In the genomic region with DNA sequence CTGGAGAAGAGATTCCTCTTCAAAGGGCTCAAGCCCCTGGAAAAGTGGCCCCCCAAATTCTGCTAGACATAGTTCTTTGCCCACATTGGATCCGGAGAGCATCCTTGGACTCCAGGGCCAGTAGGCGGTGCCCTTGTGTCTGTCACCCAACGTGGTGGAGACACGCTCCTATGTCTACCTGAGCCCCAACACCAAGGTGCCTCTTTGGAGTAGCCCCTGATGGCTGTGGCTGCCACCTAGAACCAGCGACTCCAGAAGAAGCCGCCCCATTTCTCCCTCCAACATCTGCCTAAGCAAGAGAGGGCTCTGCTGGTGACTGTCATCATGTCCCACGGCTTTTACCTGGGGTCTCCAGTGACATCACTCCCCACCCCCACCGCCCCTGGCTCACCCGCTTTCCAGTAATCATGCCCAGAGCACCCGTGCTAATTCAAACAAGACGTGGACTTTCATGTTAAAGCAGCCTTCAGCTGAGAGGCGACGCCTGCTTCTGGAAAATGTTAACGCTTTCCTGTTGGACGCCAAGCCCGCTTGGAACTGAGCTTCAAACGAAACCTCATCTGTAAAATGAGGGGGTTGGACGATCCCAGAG, we compare ENCODE assay signal across 17 cellular contexts.
"Had no signal": no experiment of that assay in that cellular context is flagged by ENCODE, and none has a peak within 500 bp of the region (broad histone marks: within the 10 kb centered on the region; RNA-seq: fewer than 3 reads in every experiment).

No MANE protein-coding gene starts in this region.

- H3K9me3 ChIP-seq: gastroesophageal sphincter, neutrophil, suprapubic skin, thyroid gland had no signal

- DNase-seq: effector memory CD4-positive, alpha-beta T cell; glutamatergic neuron; left colon; left ventricle myocardium superior; mesendoderm; naive thymus-derived CD8-positive, alpha-beta T cell; posterior cingulate gyrus; small intestine; stimulated activated CD4-positive, alpha-beta T cell treated with anti-CD3 and anti-CD28 coated beads, Interleukin-2, amount 100 ng/mL, for 48 hours; stimulated activated naive CD8-positive, alpha-beta T cell treated with anti-CD3 and anti-CD28 coated beads, Interleukin-15, Interleukin-2, amounts not matched to agents 100 U/mL and 50 U/mL, for 24 hours; thyroid gland had no signal

- H3K4me1 ChIP-seq: gastroesophageal sphincter, suprapubic skin, thyroid gland had no signal

- H3K4me1 Mint-ChIP-seq: stimulated activated effector memory CD8-positive, alpha-beta T cell treated with anti-CD3 and anti-CD28 coated beads, Interleukin-12 subunit alpha, Interleukin-12 subunit beta, amount 100 ng/mL, for 72 hours had no signal

- H3K27ac ChIP-seq: gastroesophageal sphincter, neutrophil, suprapubic skin, thyroid gland had no signal

- H3K27ac Mint-ChIP-seq: naive thymus-derived CD8-positive, alpha-beta T cell; stimulated activated effector memory CD8-positive, alpha-beta T cell treated with anti-CD3 and anti-CD28 coated beads, Interleukin-12 subunit alpha, Interleukin-12 subunit beta, amount 100 ng/mL, for 72 hours; type B pancreatic cell had no signal

- H3K9me3 Mint-ChIP-seq: naive thymus-derived CD8-positive, alpha-beta T cell; stimulated activated effector memory CD8-positive, alpha-beta T cell treated with anti-CD3 and anti-CD28 coated beads, Interleukin-12 subunit alpha, Interleukin-12 subunit beta, amount 100 ng/mL, for 72 hours had no signal

- H3K27me3 ChIP-seq: thyroid gland had no signal

- H3K4me3 ChIP-seq: gastroesophageal sphincter, lung, suprapubic skin, thyroid gland had no signal

- H3K36me3 Mint-ChIP-seq: stimulated activated effector memory CD8-positive, alpha-beta T cell treated with anti-CD3 and anti-CD28 coated beads, Interleukin-12 subunit alpha, Interleukin-12 subunit beta, amount 100 ng/mL, for 72 hours; type B pancreatic cell had no signal

- H3K4me3 Mint-ChIP-seq: naive thymus-derived CD8-positive, alpha-beta T cell; stimulated activated effector memory CD8-positive, alpha-beta T cell treated with anti-CD3 and anti-CD28 coated beads, Interleukin-12 subunit alpha, Interleukin-12 subunit beta, amount 100 ng/mL, for 72 hours; type B pancreatic cell had no signal

- H3K36me3 ChIP-seq: gastroesophageal sphincter, neutrophil, suprapubic skin, thyroid gland had no signal
